8 cellular contexts compared by ENCODE assay signal in the genomic region with DNA sequence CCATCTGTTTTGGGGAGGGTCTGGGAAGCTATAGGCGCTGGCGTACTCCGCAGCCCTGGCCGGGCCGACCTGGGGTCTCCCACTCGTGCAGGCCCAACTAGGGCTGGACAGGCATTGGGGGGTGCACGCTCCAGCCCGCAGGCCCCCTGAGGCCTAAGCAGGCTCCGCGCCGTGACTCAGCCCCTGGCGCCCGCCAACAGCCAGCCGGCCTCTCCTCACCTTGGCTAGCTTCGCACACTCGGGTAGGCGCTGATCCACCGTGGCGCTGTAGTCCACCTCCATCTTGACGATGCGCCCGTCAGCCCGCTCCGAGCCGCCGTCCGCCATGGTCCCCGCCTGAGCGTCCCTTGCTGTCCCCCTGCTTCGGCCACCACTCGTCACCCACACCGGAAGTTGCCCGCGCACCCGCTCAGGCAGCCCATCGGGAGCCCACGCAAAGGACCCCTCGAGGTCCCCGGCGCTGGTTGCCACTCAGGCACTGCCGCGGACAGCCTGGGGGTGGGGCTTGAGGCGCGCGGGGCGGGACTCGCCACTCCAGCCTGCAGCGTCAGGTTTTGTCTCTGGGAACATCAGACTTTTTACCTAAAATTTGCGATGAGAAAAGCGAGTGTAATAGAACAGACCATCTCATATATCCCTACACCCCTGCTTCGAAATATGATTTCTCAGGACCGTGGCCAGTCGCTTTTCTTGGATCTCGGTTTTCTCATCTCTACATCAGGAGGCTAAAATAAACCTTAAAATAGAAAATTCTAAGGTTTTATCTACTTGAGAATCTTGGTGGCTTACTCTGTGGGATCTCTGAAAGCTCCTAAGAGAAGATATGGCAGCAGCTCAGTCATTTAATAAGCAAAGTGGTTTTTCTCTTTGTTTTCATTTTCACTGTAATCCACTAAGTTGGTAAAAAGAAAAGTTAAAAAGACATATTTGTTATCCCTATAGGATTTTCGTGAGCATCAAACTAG. TPM values are rescaled to one million over a fixed set of nuclear protein-coding genes. Genes with fewer than 3 reads are reported as not detected.
DNase-seq lines count a peak whose midpoint lies in the region; ATAC-seq and TF ChIP-seq lines count a peak whose summit lies in the region.

Gene PSMD12 (minus strand): TSS at position 385 of the 965 bp plus-strand sequence. CDS start 58 bp downstream, at position 327.

- no peaks in the 10 kb centered on the region for H3K9me3 Mint-ChIP-seq in IgD-negative memory B cell

- H3K4me1 ChIP-seq in OCI-LY7 (ENCODE audit: insufficient read depth, low read length, poor library complexity, severe bottlenecking) (peaks cover 33% of the 10 kb centered on the region), mucosa of rectum (ENCODE audit: control insufficient read depth in 2 of 2, insufficient read depth in 2 of 2, low read length in 2 of 2) (peaks cover 10 to 13% of the 10 kb centered on the region in 2 donors)

- peak within 1 kb of the TSS; percentile 98 for H2AFZ ChIP-seq in OCI-LY7 (ENCODE audit: low read length)

- POLR2A ChIA-PET in OCI-LY7 (lab: Charles Lee), result interaction anchor here (0.6 to 1.4 kb wide), 3 partner anchors 10 to 452 kb away, joined by 3 to 4 read pairs (median 3); no protein-coding TSS in a partner anchor

- H3K36me3 Mint-ChIP-seq in IgD-negative memory B cell, result no peaks in the 10 kb centered on the region

- H3K4me2 ChIP-seq in OCI-LY7 (ENCODE audit: low read length), result peak within 1 kb of the TSS; percentile 73

- peak within 1 kb of the TSS; percentile 87 to 99 (median 98) for H3K4me3 Mint-ChIP-seq in IgD-negative memory B cell

- peak within 1 kb of the TSS; percentile 50 for H3K27ac ChIP-seq in OCI-LY7 (ENCODE audit: low read depth, low read length, poor library complexity, severe bottlenecking)
- peak within 1 kb of the TSS; percentile 85 to 89 for H3K27ac ChIP-seq in mucosa of rectum (ENCODE audit: low read depth in 2 of 2, low read length in 2 of 2)

- no peaks in the 10 kb centered on the region for H3K27me3 ChIP-seq in mucosa of rectum (ENCODE audit: control insufficient read depth in 2 of 2, insufficient read depth in 2 of 2, low read length in 2 of 2)

- H3K9me3 ChIP-seq in OCI-LY7 (ENCODE audit: low read length) (no peaks in the 10 kb centered on the region), mucosa of rectum (ENCODE audit: control insufficient read depth in 2 of 2, low read length in 2 of 2) (no peaks in the 10 kb centered on the region)

- H3K4me1 Mint-ChIP-seq in IgD-negative memory B cell, result peaks cover 29 to 31% (median 30%) of the 10 kb centered on the region in 3 donors

- peaks cover 48% of the 10 kb centered on the region for H3K79me2 ChIP-seq in OCI-LY7 (ENCODE audit: insufficient read depth, low read depth, low read length)

- TF ChIP-seq CTCF in OCI-LY7 (conservative IDR thresholded peaks at IDR 0.05; ENCODE audit: low read length), result no peak
- TF ChIP-seq CTCF in epithelial cell of proximal tubule (conservative IDR thresholded peaks at IDR 0.05; ENCODE audit: low read depth, low read length), result no peak

- peaks cover 15% of the 10 kb centered on the region; the same call in 1 of the 2 replicates for H4K20me1 ChIP-seq in OCI-LY7 (ENCODE audit: insufficient read depth, low read length)

- H3K27me3 Mint-ChIP-seq in IgD-negative memory B cell, result no peaks in the 10 kb centered on the region

- intact Hi-C loops in OCI-LY7 (cut with micrococcal nuclease; ENCODE audit: unreplicated experiment), result no loop called here

- CTCF ChIA-PET in OCI-LY7 (lab: Charles Lee; ENCODE audit: unreplicated experiment), result no interaction called here

- H3K27ac Mint-ChIP-seq in IgD-negative memory B cell, result peak within 1 kb of the TSS; percentile 62 to 98 (median 97)

- H3K4me3 ChIP-seq in OCI-LY7 (ENCODE audit: low read depth, low read length, poor library complexity, severe bottlenecking) (peak within 1 kb of the TSS; percentile 90), epithelial cell of proximal tubule (ENCODE audit: low read depth, low read length) (peak within 1 kb of the TSS; percentile 92), mucosa of rectum (ENCODE audit: low read length in 2 of 2) (peak within 1 kb of the TSS; percentile 78 to 85)

- BruUV-seq in OCI-LY7 (replicated peaks; lab: Mats Ljungman, UMichigan), result TSS peak; percentile 53

- no peaks in the 10 kb centered on the region for H3K9me2 ChIP-seq in OCI-LY7 (ENCODE audit: insufficient read depth, low read length)

- ATAC-seq in GM21528 (IDR thresholded peaks at IDR 0.05; ENCODE audit: low FRiP score, unreplicated experiment), result peak; percentile 88

- H3K36me3 ChIP-seq in OCI-LY7 (ENCODE audit: insufficient read depth, low read length) (peaks cover 21% of the 10 kb centered on the region), mucosa of rectum (ENCODE audit: control insufficient read depth in 2 of 2, insufficient read depth in 2 of 2, low read length in 2 of 2) (peaks cover 3 to 4% of the 10 kb centered on the region in 2 donors)

- peak; percentile 84 for DNase-seq in DMS153 (lab: John Stamatoyannopoulos, UW)
- DNase-seq in OCI-LY7 (ENCODE audit: low spot score), result peak; percentile 93
- peak; percentile 95 for DNase-seq in activated T-cell treated with anti-CD3 and anti-CD28 coated beads for 48 hours (ENCODE audit: low read depth)
- no peak for DNase-seq in epithelial cell of proximal tubule (ENCODE audit: low read depth)
- DNase-seq in stimulated activated CD8-positive, alpha-beta memory T cell treated with anti-CD3 and anti-CD28 coated beads, Interleukin-4, amount 100 ng/mL, for 48 hours, result peak; percentile 98

- peak within 1 kb of the TSS; percentile 63 to 94 for H3K9ac ChIP-seq in mucosa of rectum (ENCODE audit: low read depth in 1 of 2, low read length in 2 of 2)

RNA-seq across cellular contexts. Expression of gene PSMD12, which starts in this region (rescaled TPM):
- 30.1 TPM for polyA plus RNA-seq in IgD-negative memory B cell
- 15.0 and 20.0 TPM in 2 replicates for total RNA-seq in OCI-LY7 (2014; rRNA removed; shearing (Covaris generic))
- total RNA-seq in OCI-LY7 (2022) (54.5 and 62.8 TPM in 2 replicates), epithelial cell of proximal tubule (20.2 and 44.1 TPM in 2 replicates)
